Comparison of ENCODE assay signal across 1 cellular context in genomic region chr5:334903-335739, GRCh38.
A peak's percentile ranks its signal among the peaks of the same experiment; 100 is the strongest.
TF ChIP-seq lines count a peak whose summit lies in the region.

No MANE protein-coding gene starts in this region.

TF ChIP-seq in GM12878, 131 proteins besides CTCF, POLR2A, EP300 and RAD21 (continued from another document):
- TF ChIP-seq BCLAF1 (IDR thresholded peaks at IDR 0.05) (no peak), LARP7 (IDR thresholded peaks at IDR 0.05) (no peak), MYB (IDR thresholded peaks at IDR 0.05; ENCODE audit: borderline replicate concordance, low read depth, low read length) (no peak), MEF2B (IDR thresholded peaks at IDR 0.05; ENCODE audit: partially characterized antibody, poor library complexity, severe bottlenecking) (peak; percentile 29), PRDM15 (CRISPR knock-in tag; IDR thresholded peaks at IDR 0.05) (no peak), IRF3 (IDR thresholded peaks at IDR 0.05) (no peak), CREB1 (IDR thresholded peaks at IDR 0.05; ENCODE audit: low read depth) (no peak), ZNF622 (IDR thresholded peaks at IDR 0.05) (no peak), HDGF (IDR thresholded peaks at IDR 0.05) (no peak), MTA2 (IDR thresholded peaks at IDR 0.05; ENCODE audit: low read depth) (0 out of 2 replicates have a peak, but pooled peaks have one; percentile 18), CBFB (IDR thresholded peaks at IDR 0.05; ENCODE audit: low read depth) (peak; percentile 72; the same call in 1 of the 2 replicates), EED (IDR thresholded peaks at IDR 0.05; ENCODE audit: low read depth) (peak; percentile 59; the same call in 1 of the 2 replicates), RAD51 (IDR thresholded peaks at IDR 0.05) (no peak), BRCA1 (IDR thresholded peaks at IDR 0.05; ENCODE audit: low read depth, low read length) (no peak), USF2 (IDR thresholded peaks at IDR 0.05; ENCODE audit: borderline replicate concordance, low read depth, low read length) (no peak), SIX5 (IDR thresholded peaks at IDR 0.05; ENCODE audit: low read depth, low read length, severe bottlenecking) (no peak), ZNF217 (IDR thresholded peaks at IDR 0.05) (no peak), MLLT1 (IDR thresholded peaks at IDR 0.05) (no peak), ATF2 (IDR thresholded peaks at IDR 0.05; ENCODE audit: low read length) (no peak)
